Comparison of ENCODE assay signal across 27 cellular contexts in genomic region chr11:122394326-122394725, GRCh38.
DNase-seq lines count a peak whose midpoint lies in the region; ATAC-seq and TF ChIP-seq lines count a peak whose summit lies in the region.
"Had no signal": no experiment of that assay in that cellular context is flagged by ENCODE, and none has a peak within 500 bp of the region (broad histone marks: within the 10 kb centered on the region; RNA-seq: fewer than 3 reads in every experiment).

No MANE protein-coding gene starts in this region.

- DNase-seq in DMS79 treated with DMSO at 0.1 percent for 48 hours (lab: John Stamatoyannopoulos, UW) (peak; percentile 67), NCI-H1105 treated with DMSO at 0.1 percent for 48 hours (lab: John Stamatoyannopoulos, UW) (peak; percentile 74), fibroblast of the aortic adventitia (ENCODE audit: low read depth) (peak; percentile 5), neuronal stem cell (ENCODE audit: low spot score) (peak; percentile 21)
- DNase-seq in stimulated activated naive CD8-positive, alpha-beta T cell treated with anti-CD3 and anti-CD28 coated beads, Interleukin-15, Interleukin-2, amounts not matched to agents 100 U/mL and 50 U/mL, for 24 hours: no peak
- DNase-seq: ACHN; activated CD4-positive, alpha-beta memory T cell treated with anti-CD3 and anti-CD28 coated beads for 36 hours; activated CD4-positive, CD25-positive, alpha-beta regulatory T cell treated with anti-CD3 and anti-CD28 coated beads, Interleukin-2, amount 50 U/mL, for 72 hours; activated CD8-positive, alpha-beta memory T cell treated with anti-CD3 and anti-CD28 coated beads, Interleukin-2, amount 50 U/mL, for 4 hours; activated naive CD4-positive, alpha-beta T cell treated with anti-CD3 and anti-CD28 coated beads, Interleukin-2, amount 50 U/mL, for 16 hours; effector memory CD4-positive, alpha-beta T cell; erythroblast; GF-D8; heart right ventricle; left cardiac atrium; mesendoderm; NCI-H187 treated with DMSO at 0.1 percent for 48 hours; SK-N-SH; stimulated activated CD8-positive, alpha-beta memory T cell treated with anti-CD3 and anti-CD28 coated beads, Interleukin-4, amount 100 ng/mL, for 48 hours; stomach; T-helper 17 cell had no signal

- H3K14ac ChIP-seq in neuronal stem cell (ENCODE audit: low read length): no peak overlapping the region

- no peak overlapping the region for H3K9ac ChIP-seq in neuronal stem cell (ENCODE audit: low read depth, low read length, poor library complexity)
- H3K9ac ChIP-seq: SK-N-SH had no signal

- no peak overlapping the region for H3K4ac ChIP-seq in neuronal stem cell (ENCODE audit: low read length)

- no peak overlapping the region for H3K4me3 ChIP-seq in fibroblast of the aortic adventitia (ENCODE audit: low read depth, low read length)
- no peak overlapping the region for H3K4me3 ChIP-seq in neuronal stem cell (ENCODE audit: low read length in 2 of 2)
- H3K4me3 ChIP-seq: cardiac muscle cell, coronary artery, heart right ventricle, skin epidermis, stomach, tibial nerve had no signal

- no peaks in the 10 kb centered on the region for H3K27me3 ChIP-seq in neuronal stem cell (ENCODE audit: control insufficient read depth in 3 of 3, insufficient read depth in 3 of 3, low read depth in 1 of 3, low read length in 3 of 3)
- H3K27me3 ChIP-seq: cardiac muscle cell, heart right ventricle, stomach, tibial nerve had no signal

- TF ChIP-seq CTCF in fibroblast of the aortic adventitia (IDR thresholded peaks at IDR 0.05; ENCODE audit: insufficient read depth, low read length): no peak

- peaks cover 0 to 11% of the 10 kb centered on the region in 2 donors for H3K4me1 ChIP-seq in neuronal stem cell (ENCODE audit: control insufficient read depth in 2 of 2, insufficient read depth in 1 of 2, low read depth in 1 of 2, low read length in 2 of 2)
- H3K4me1 ChIP-seq: stomach, tibial nerve had no signal

- H2BK120ac ChIP-seq in neuronal stem cell (ENCODE audit: low read depth, low read length): no peak overlapping the region

- H3K4me2 ChIP-seq in neuronal stem cell (ENCODE audit: insufficient read depth, low read length, poor library complexity, severe bottlenecking): no peak overlapping the region
- H3K4me2 ChIP-seq: SK-N-SH had no signal

- H2BK5ac ChIP-seq in neuronal stem cell (ENCODE audit: low read length): no peak overlapping the region

- no peak overlapping the region for H2BK12ac ChIP-seq in neuronal stem cell (ENCODE audit: low read length)

- no peak overlapping the region for H3K18ac ChIP-seq in neuronal stem cell (ENCODE audit: low read length)

- H4K8ac ChIP-seq in neuronal stem cell (ENCODE audit: low read depth, low read length): no peak overlapping the region

- no peak overlapping the region for H3K27ac ChIP-seq in neuronal stem cell (replicated peaks; ENCODE audit: low read length)
- H3K27ac ChIP-seq: cardiac muscle cell, skin epidermis, stomach, tibial nerve had no signal

- H3K9me3 ChIP-seq in neuronal stem cell (replicated peaks in 1 of 2; ENCODE audit: control insufficient read depth in 2 of 2, insufficient read depth in 1 of 2, low read depth in 1 of 2, low read length in 2 of 2): no peaks in the 10 kb centered on the region
- H3K9me3 ChIP-seq: SK-N-SH had no signal

- no peak overlapping the region for H2BK15ac ChIP-seq in neuronal stem cell (ENCODE audit: low read length)

- WGBS in neuronal stem cell (ENCODE audit: extremely low coverage in 2 of 2, insufficient read length in 2 of 2, insufficient replicate concordance in 1 of 2), 2 donors: no CpG with 5 or more reads among the region's 3 CpGs

- H3K79me1 ChIP-seq in neuronal stem cell (ENCODE audit: low read depth, low read length): no peaks in the 10 kb centered on the region

- no peak overlapping the region for H4K91ac ChIP-seq in neuronal stem cell (ENCODE audit: low read depth, low read length, poor library complexity)

- no peak for ATAC-seq in HG03378 (IDR thresholded peaks at IDR 0.05; ENCODE audit: unreplicated experiment)
- ATAC-seq in stimulated activated naive CD8-positive, alpha-beta T cell treated with anti-CD3 and anti-CD28 coated beads, Interleukin-15, Interleukin-2, amounts not matched to agents 100 U/mL and 50 U/mL, for 24 hours: no peak
- ATAC-seq in GM18909 (IDR thresholded peaks at IDR 0.05; ENCODE audit: poor library complexity, unreplicated experiment): no peak
- ATAC-seq: T-helper 17 cell had no signal

- no peaks in the 10 kb centered on the region for H3K36me3 ChIP-seq in neuronal stem cell (replicated peaks in 1 of 2; ENCODE audit: control insufficient read depth in 2 of 2, insufficient read depth in 2 of 2, low read length in 2 of 2)
- H3K36me3 ChIP-seq: cardiac muscle cell, heart right ventricle, stomach, tibial nerve had no signal

- no peak overlapping the region for H2AK5ac ChIP-seq in neuronal stem cell (ENCODE audit: low read depth, low read length)

- no peak overlapping the region for H2AFZ ChIP-seq in neuronal stem cell (ENCODE audit: low read length)

- no peak overlapping the region for H3K23ac ChIP-seq in neuronal stem cell (ENCODE audit: low read depth, low read length, poor library complexity)
